19 cellular contexts compared by ENCODE assay signal in the genomic region with DNA sequence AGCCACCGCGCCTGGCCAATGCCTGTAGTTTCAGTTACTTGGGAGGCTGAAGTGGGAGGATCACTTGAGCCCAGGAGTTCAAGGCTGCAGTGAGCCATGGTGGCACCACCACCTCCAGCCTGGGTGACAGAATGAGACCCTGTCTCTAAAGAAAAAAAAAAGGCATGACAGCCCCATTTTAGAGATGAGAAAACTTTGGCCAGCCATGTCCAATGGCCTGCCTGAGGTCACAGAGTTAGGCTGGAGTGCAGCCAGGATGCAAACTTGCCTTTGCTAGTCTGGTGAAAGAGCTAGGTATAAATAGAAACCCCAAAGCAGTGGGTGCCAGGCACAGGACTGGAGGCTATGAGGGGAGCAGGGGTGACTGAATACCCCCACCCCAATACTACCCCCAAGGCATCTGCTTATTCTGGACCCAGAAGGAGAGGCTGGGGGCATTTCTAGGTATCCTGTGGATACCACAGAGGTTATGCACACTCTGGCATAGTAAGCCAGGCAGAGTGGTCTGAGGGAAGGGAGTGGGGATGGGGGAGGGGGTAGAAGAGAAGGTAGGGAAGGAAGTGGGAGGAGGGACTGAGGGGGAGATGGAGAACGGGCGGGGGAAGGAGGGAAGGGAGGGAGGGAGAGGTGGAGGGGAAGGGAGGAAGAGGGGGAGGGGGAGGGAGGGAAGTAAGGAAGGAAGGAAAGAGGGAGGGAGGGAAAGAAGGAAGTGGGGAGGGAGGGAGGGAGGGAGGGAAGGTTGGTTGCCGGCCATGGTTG. TPM values are rescaled to one million over a fixed set of nuclear protein-coding genes. Genes with fewer than 3 reads are reported as not detected.
DNase-seq lines count a peak whose midpoint lies in the region; ATAC-seq and TF ChIP-seq lines count a peak whose summit lies in the region.
"Had no signal": no experiment of that assay in that cellular context is flagged by ENCODE, and none has a peak within 500 bp of the region (broad histone marks: within the 10 kb centered on the region; RNA-seq: fewer than 3 reads in every experiment).

No MANE protein-coding gene starts in this region.

- no peak for ATAC-seq in HG02970 (IDR thresholded peaks at IDR 0.05; ENCODE audit: low FRiP score, unreplicated experiment)
- ATAC-seq: A549; CD8-positive, alpha-beta T cell; PC-3 had no signal

- TF ChIP-seq POLR2A in transverse colon (IDR thresholded peaks at IDR 0.05) = no peak

- H4K20me1 ChIP-seq in BLaER1 = no peaks in the 10 kb centered on the region

- H3K4me1 ChIP-seq in BLaER1 (peaks cover 32% of the 10 kb centered on the region), transverse colon (peaks cover 12 to 26% (median 23%) of the 10 kb centered on the region in 4 donors)

- H3K27me3 ChIP-seq in BLaER1 = peaks cover 3% of the 10 kb centered on the region; the same call in 1 of the 2 replicates
- no peaks in the 10 kb centered on the region for H3K27me3 ChIP-seq in transverse colon
- H3K27me3 ChIP-seq: SJCRH30 had no signal

- peak; percentile 51 for DNase-seq in GDM1 (lab: John Stamatoyannopoulos, UW)
- DNase-seq in NCI-H69 (lab: John Stamatoyannopoulos, UW) = peak; percentile 12
- DNase-seq in choroid plexus epithelial cell (ENCODE audit: low read depth) = peak; percentile 28
- DNase-seq in transverse colon = no peak
- DNase-seq in activated CD4-positive, CD25-positive, alpha-beta regulatory T cell treated with anti-CD3 and anti-CD28 coated beads, Interleukin-2, amount 50 U/mL, for 72 hours = no peak
- DNase-seq: CD8-positive, alpha-beta T cell; HFFc6; IMR-90; Karpas-422; NCI-H187; NCI-H2107; NCI-H2227 treated with DMSO at 0.1 percent for 48 hours; NCI-H510A treated with DMSO at 0.1 percent for 48 hours; PC-3; SJCRH30 had no signal

- H3K27ac ChIP-seq in BLaER1 = no peak overlapping the region
- H3K27ac ChIP-seq in transverse colon = no peak overlapping the region
- H3K27ac ChIP-seq: RWPE1, SJCRH30 had no signal

- no peaks in the 10 kb centered on the region for H3K36me3 ChIP-seq in BLaER1
- no peaks in the 10 kb centered on the region for H3K36me3 ChIP-seq in transverse colon
- H3K36me3 ChIP-seq: SJCRH30 had no signal

- no peak for TF ChIP-seq EP300 in transverse colon (IDR thresholded peaks at IDR 0.05; ENCODE audit: low read depth)

- H3K9ac ChIP-seq in BLaER1 = no peak overlapping the region

- H3K9me3 ChIP-seq in BLaER1 (peaks cover 3% of the 10 kb centered on the region), transverse colon (no peaks in the 10 kb centered on the region)
- H3K9me3 ChIP-seq: A549, SJCRH30 had no signal

- H3K4me3 ChIP-seq in BLaER1 (no peak overlapping the region), choroid plexus epithelial cell (ENCODE audit: low read depth, low read length) (no peak overlapping the region), transverse colon (no peak overlapping the region)
- H3K4me3 ChIP-seq: A549, SJCRH30 had no signal

- no peak for TF ChIP-seq CTCF in choroid plexus epithelial cell (conservative IDR thresholded peaks at IDR 0.05; ENCODE audit: low read depth, low read length)
- TF ChIP-seq CTCF in transverse colon (IDR thresholded peaks at IDR 0.05) = no peak

- in situ Hi-C loops in transverse colon (cut with MboI; ENCODE audit: low pct_ligation_motif_present in 1 of 4, low pct_unique_long_range_greater_than_20kb in 1 of 4, low sequenced_read_pairs in 3 of 4) = no loop called here

- H3K4me2 ChIP-seq in BLaER1 = peak overlapping the region; percentile 34
- H3K4me2 ChIP-seq: A549 had no signal

- intact Hi-C loops in transverse colon (cut with DNase I; ENCODE audit: low total_unique reads) = no loop called here

- 74 to 75% methylated on average over 1 to 5 of the region's 5 CpGs for WGBS in transverse colon (ENCODE audit: low coverage in 1 of 2), 2 donors

RNA-seq across cellular contexts. Expression of a gene that starts 16.2 kb away (rescaled TPM):
- total RNA-seq in transverse colon = 10 to 100 TPM; 20.9 to 27.9 (median 26.7) TPM

Comparison
In these comparisons a context has a peak if more than half of its experiments do, and no peak if none do; other contexts are left out.
1. DNase-seq: peak in GDM1 (single experiment), NCI-H69 (single experiment) and choroid plexus epithelial cell (single experiment); none in transverse colon (single experiment) and activated CD4-positive, CD25-positive, alpha-beta regulatory T cell treated with anti-CD3 and anti-CD28 coated beads, Interleukin-2, amount 50 U/mL, for 72 hours (single experiment).